In genomic region chr10:95273393-95274312, GRCh38 we compare ENCODE assay signal across 11 cellular contexts.
A peak's percentile ranks its signal among the peaks of the same experiment; 100 is the strongest.
DNase-seq lines count a peak whose midpoint lies in the region; ATAC-seq and TF ChIP-seq lines count a peak whose summit lies in the region.
"Had no signal": no experiment of that assay in that cellular context is flagged by ENCODE, and none has a peak within 500 bp of the region (broad histone marks: within the 10 kb centered on the region; RNA-seq: fewer than 3 reads in every experiment).

No MANE protein-coding gene starts in this region.

- no peak overlapping the region for H3K4me3 Mint-ChIP-seq in nephron progenitor cell
- H3K4me3 Mint-ChIP-seq: CD4-positive, CD25-positive, alpha-beta regulatory T cell had no signal

- peaks cover 3% of the 10 kb centered on the region for H3K27me3 Mint-ChIP-seq in nephron progenitor cell (ENCODE audit: low read depth, poor library complexity)

- ATAC-seq in GM21390 (IDR thresholded peaks at IDR 0.05; ENCODE audit: unreplicated experiment) (no peak), HG02759 (IDR thresholded peaks at IDR 0.05; ENCODE audit: unreplicated experiment) (no peak)

- peaks cover 17% of the 10 kb centered on the region for H3K36me3 Mint-ChIP-seq in nephron progenitor cell (ENCODE audit: low read depth)
- H3K36me3 Mint-ChIP-seq: CD4-positive, CD25-positive, alpha-beta regulatory T cell had no signal

- H3K9me3 Mint-ChIP-seq in nephron progenitor cell = peaks cover 4% of the 10 kb centered on the region

- TF ChIP-seq CTCF in nephron progenitor cell (IDR thresholded peaks at IDR 0.05) = no peak

- peak overlapping the region; percentile 82 for H3K27ac Mint-ChIP-seq in nephron progenitor cell
- H3K27ac Mint-ChIP-seq: CD4-positive, CD25-positive, alpha-beta regulatory T cell had no signal

- DNase-seq in AG08395 (ENCODE audit: low spot score) (peak; percentile 84), RKO (ENCODE audit: low spot score) (peak; percentile 18), fibroblast of gingiva (ENCODE audit: low read depth) (peak; percentile 89), nephron progenitor cell (no peak), NCI-H2196 treated with DMSO at 0.1 percent for 48 hours (lab: John Stamatoyannopoulos, UW; ENCODE audit: unreplicated experiment) (no peak)
- DNase-seq in activated naive CD4-positive, alpha-beta T cell (lab: John Stamatoyannopoulos, UW) = no peak
- DNase-seq: activated CD4-positive, alpha-beta T cell treated with anti-CD3 and anti-CD28 coated beads, Interleukin-2, amount 50 U/mL, for 4 hours; CD4-positive, CD25-positive, alpha-beta regulatory T cell; NCI-H1092 treated with DMSO at 0.1 percent for 48 hours had no signal

- H3K4me1 Mint-ChIP-seq in nephron progenitor cell = peaks cover 36% of the 10 kb centered on the region
- H3K4me1 Mint-ChIP-seq: CD4-positive, CD25-positive, alpha-beta regulatory T cell had no signal

Comparison
In these comparisons a context has a peak if more than half of its experiments do, and no peak if none do; other contexts are left out.
1. DNase-seq: peak in AG08395 (single experiment), RKO (single experiment) and fibroblast of gingiva (single experiment); none in nephron progenitor cell (single experiment), NCI-H2196 treated with DMSO at 0.1 percent for 48 hours (single experiment) and activated naive CD4-positive, alpha-beta T cell (0 of 4).